Comparison of ENCODE assay signal across 25 cellular contexts in the genomic region with DNA sequence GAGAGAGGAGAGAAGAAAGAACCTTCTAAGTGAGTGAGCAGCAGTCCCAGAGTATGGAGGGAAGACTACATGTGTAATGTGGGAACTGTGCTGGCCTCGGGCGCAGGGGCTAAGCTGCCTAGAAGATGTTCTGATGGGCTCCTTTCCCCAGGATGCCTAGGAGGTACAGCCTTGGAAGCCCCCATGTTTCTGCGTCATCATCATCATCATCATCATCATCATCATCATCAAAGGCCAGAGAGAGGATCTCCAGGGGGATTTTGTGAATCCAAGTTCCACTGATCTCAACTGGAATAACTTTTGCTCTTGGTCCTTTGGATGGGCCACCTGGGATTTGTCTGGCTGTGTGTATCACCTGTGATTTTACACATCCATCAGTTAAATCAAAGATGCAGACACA.
DNase-seq lines count a peak whose midpoint lies in the region; TF ChIP-seq lines count a peak whose summit lies in the region.
"Had no signal": no experiment of that assay in that cellular context is flagged by ENCODE, and none has a peak within 500 bp of the region (broad histone marks: within the 10 kb centered on the region; RNA-seq: fewer than 3 reads in every experiment).

No MANE protein-coding gene starts in this region.

- H3K27ac ChIP-seq in BLaER1 (no peak overlapping the region), HEK293 (ENCODE audit: extremely low read depth, low read depth, low read length) (no peak overlapping the region), endodermal cell (ENCODE audit: low read depth, low read length) (no peak overlapping the region)
- peak overlapping the region in 1 of 11 experiments; percentile 80; a peak in 1 of 22 replicates for H3K27ac ChIP-seq in BLaER1 treated with 17β-estradiol and CSF1 and Interleukin-3, amounts not matched to agents 10 nM and 100 nM
- H3K27ac ChIP-seq: KMS-11 had no signal

- CTCF ChIA-PET in HEK293 (lab: Yijun Ruan, JAX) = no interaction called here

- peaks cover 6% of the 10 kb centered on the region for H3K36me3 Mint-ChIP-seq in endodermal cell (ENCODE audit: low read depth)
- H3K36me3 Mint-ChIP-seq: CD14-positive monocyte had no signal

- WGBS in endodermal cell (ENCODE audit: insufficient coverage in 1 of 2, insufficient read length in 1 of 2), 2 experiments = 86 to 89% methylated on average over 1 to 3 of the region's 3 CpGs

- H3K36me3 ChIP-seq in BLaER1 (peaks cover 44% of the 10 kb centered on the region), HEK293 (ENCODE audit: control insufficient read depth in 2 of 2, insufficient read depth in 1 of 2, low read length in 2 of 2) (no peaks in the 10 kb centered on the region), endodermal cell (ENCODE audit: control insufficient read depth, insufficient read depth, low read length) (no peaks in the 10 kb centered on the region)
- H3K36me3 ChIP-seq in BLaER1 treated with 17β-estradiol and CSF1 and Interleukin-3, amounts not matched to agents 10 nM and 100 nM = peaks cover 2 to 56% (median 39%) of the 10 kb centered on the region in 11 experiments; a peak in 19 of 22 replicates
- H3K36me3 ChIP-seq: HAP-1 had no signal

- peaks cover 2% of the 10 kb centered on the region for H3K9me3 Mint-ChIP-seq in endodermal cell
- H3K9me3 Mint-ChIP-seq: GM23338 had no signal

- H3K9ac ChIP-seq in BLaER1 (no peak overlapping the region), endodermal cell (ENCODE audit: extremely low read depth, low read length, poor library complexity, severe bottlenecking) (no peak overlapping the region)
- H3K9ac ChIP-seq in BLaER1 treated with 17β-estradiol and CSF1 and Interleukin-3, amounts not matched to agents 10 nM and 100 nM = no peak overlapping the region
- H3K9ac ChIP-seq: KMS-11, SK-N-SH had no signal

- no peak overlapping the region for H3K27ac Mint-ChIP-seq in endodermal cell
- H3K27ac Mint-ChIP-seq: CD14-positive monocyte, GM23338 had no signal

- DNase-seq in endodermal cell (peak; percentile 8), NCI-H1092 (lab: John Stamatoyannopoulos, UW) (no peak), ureter (ENCODE audit: low spot score) (no peak), NCI-H2196 (lab: John Stamatoyannopoulos, UW; ENCODE audit: unreplicated experiment) (no peak)
- DNase-seq: Caco-2; NCI-H1048; NCI-H1436; NCI-H1930; NCI-H2107; NCI-H446; NCI-H524 treated with DMSO at 0.1 percent for 48 hours; NCI-H774; NK-92 treated with Interleukin-12 subunit alpha and Interleukin-12 subunit beta, amount 100 ng/mL, for 24 hours; PC-3; SK-N-SH; SW 1271 had no signal

- H3K4me3 Mint-ChIP-seq in endodermal cell = no peak overlapping the region
- H3K4me3 Mint-ChIP-seq: CD14-positive monocyte, GM23338 had no signal

- H3K4me2 ChIP-seq in BLaER1 = peak overlapping the region; percentile 39
- peak overlapping the region in 7 of 11 experiments; percentile 59 to 84 (median 69); a peak in 12 of 22 replicates for H3K4me2 ChIP-seq in BLaER1 treated with 17β-estradiol and CSF1 and Interleukin-3, amounts not matched to agents 10 nM and 100 nM
- H3K4me2 ChIP-seq: GM23338, KMS-11, SK-N-SH had no signal

- POLR2A ChIA-PET in HEK293 (lab: Yijun Ruan, JAX) = no interaction called here

- no peaks in the 10 kb centered on the region for H3K27me3 ChIP-seq in BLaER1
- H3K27me3 ChIP-seq in BLaER1 treated with 17β-estradiol and CSF1 and Interleukin-3, amounts not matched to agents 10 nM and 100 nM = no peaks in the 10 kb centered on the region
- no peaks in the 10 kb centered on the region for H3K27me3 ChIP-seq in endodermal cell (ENCODE audit: control insufficient read depth, insufficient read depth, low read length, poor library complexity, severe bottlenecking)

- H3K27me3 Mint-ChIP-seq in endodermal cell (ENCODE audit: insufficient read depth) = peaks cover 10% of the 10 kb centered on the region
- H3K27me3 Mint-ChIP-seq: IgD-negative memory B cell had no signal

- H4K20me1 ChIP-seq in BLaER1 = no peaks in the 10 kb centered on the region
- no peaks in the 10 kb centered on the region for H4K20me1 ChIP-seq in BLaER1 treated with 17β-estradiol and CSF1 and Interleukin-3, amounts not matched to agents 10 nM and 100 nM

- H3K4me1 Mint-ChIP-seq in endodermal cell = peaks cover 6% of the 10 kb centered on the region

- TF ChIP-seq CTCF in HEK293 (tag by site-specific recombination; IDR thresholded peaks at IDR 0.05) = no peak
- TF ChIP-seq CTCF in endodermal cell (conservative IDR thresholded peaks at IDR 0.05) = no peak

- H3K4me1 ChIP-seq in BLaER1 = peaks cover 56% of the 10 kb centered on the region
- H3K4me1 ChIP-seq in BLaER1 treated with 17β-estradiol and CSF1 and Interleukin-3, amounts not matched to agents 10 nM and 100 nM = peaks cover 14 to 61% (median 32%) of the 10 kb centered on the region in 10 experiments
- no peaks in the 10 kb centered on the region for H3K4me1 ChIP-seq in HEK293 (ENCODE audit: control insufficient read depth, insufficient read depth, low read length)
- H3K4me1 ChIP-seq in endodermal cell (ENCODE audit: control insufficient read depth, insufficient read depth, low read length) = no peaks in the 10 kb centered on the region
- H3K4me1 ChIP-seq: Caco-2, HAP-1 had no signal

- H3K4me3 ChIP-seq in BLaER1 = no peak overlapping the region
- H3K4me3 ChIP-seq in BLaER1 treated with 17β-estradiol and CSF1 and Interleukin-3, amounts not matched to agents 10 nM and 100 nM = no peak overlapping the region
- H3K4me3 ChIP-seq in HEK293 (ENCODE audit: low read depth, low read length) = no peak overlapping the region
- H3K4me3 ChIP-seq in endodermal cell (ENCODE audit: low read length) = no peak overlapping the region
- H3K4me3 ChIP-seq: GM12878, GM23338, HAP-1 had no signal

- H3K9me3 ChIP-seq in BLaER1 = peaks cover 28% of the 10 kb centered on the region
- peaks cover 10 to 40% (median 31%) of the 10 kb centered on the region in 11 experiments for H3K9me3 ChIP-seq in BLaER1 treated with 17β-estradiol and CSF1 and Interleukin-3, amounts not matched to agents 10 nM and 100 nM (replicated peaks in 1 of 11)
- H3K9me3 ChIP-seq in HEK293 (ENCODE audit: control insufficient read depth, insufficient read depth, low read depth, low read length) = no peaks in the 10 kb centered on the region
- no peaks in the 10 kb centered on the region for H3K9me3 ChIP-seq in endodermal cell (ENCODE audit: control insufficient read depth, low read length)
- H3K9me3 ChIP-seq: Caco-2, SK-N-SH had no signal

TF ChIP-seq in HEK293, 187 proteins besides CTCF, POLR2A, EP300 and RAD21:
- TF ChIP-seq, protein P1, sequence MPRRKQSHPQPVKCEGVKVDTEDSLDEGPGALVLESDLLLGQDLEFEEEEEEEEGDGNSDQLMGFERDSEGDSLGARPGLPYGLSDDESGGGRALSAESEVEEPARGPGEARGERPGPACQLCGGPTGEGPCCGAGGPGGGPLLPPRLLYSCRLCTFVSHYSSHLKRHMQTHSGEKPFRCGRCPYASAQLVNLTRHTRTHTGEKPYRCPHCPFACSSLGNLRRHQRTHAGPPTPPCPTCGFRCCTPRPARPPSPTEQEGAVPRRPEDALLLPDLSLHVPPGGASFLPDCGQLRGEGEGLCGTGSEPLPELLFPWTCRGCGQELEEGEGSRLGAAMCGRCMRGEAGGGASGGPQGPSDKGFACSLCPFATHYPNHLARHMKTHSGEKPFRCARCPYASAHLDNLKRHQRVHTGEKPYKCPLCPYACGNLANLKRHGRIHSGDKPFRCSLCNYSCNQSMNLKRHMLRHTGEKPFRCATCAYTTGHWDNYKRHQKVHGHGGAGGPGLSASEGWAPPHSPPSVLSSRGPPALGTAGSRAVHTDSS (tag by site-specific recombination; IDR thresholded peaks at IDR 0.05) = peak; percentile 87
- TF ChIP-seq ZNF561 (tag by site-specific recombination; IDR thresholded peaks at IDR 0.05; ENCODE audit: borderline replicate concordance) (no peak), ZNF48 (tag by site-specific recombination; IDR thresholded peaks at IDR 0.05) (no peak), ZNF146 (tag by site-specific recombination; IDR thresholded peaks at IDR 0.05) (no peak), ZNF776 (tag by site-specific recombination; IDR thresholded peaks at IDR 0.05; ENCODE audit: borderline replicate concordance) (no peak), ZNF664 (tag by site-specific recombination; IDR thresholded peaks at IDR 0.05) (no peak), ZNF184 (tag by site-specific recombination; IDR thresholded peaks at IDR 0.05) (no peak)
